ENCODE assay signal across 16 cellular contexts in genomic region chr19:19271828-19272599, GRCh38. TPM values are rescaled to one million over a fixed set of nuclear protein-coding genes. Genes with fewer than 3 reads are reported as not detected.
DNase-seq lines count a peak whose midpoint lies in the region; ATAC-seq and TF ChIP-seq lines count a peak whose summit lies in the region.
"Had no signal": no experiment of that assay in that cellular context is flagged by ENCODE, and none has a peak within 500 bp of the region (broad histone marks: within the 10 kb centered on the region; RNA-seq: fewer than 3 reads in every experiment).

No MANE protein-coding gene starts in this region.

- no peak overlapping the region for H2BK12ac ChIP-seq in trophoblast cell (ENCODE audit: low read length)

- no peak overlapping the region for H3K23ac ChIP-seq in trophoblast cell (ENCODE audit: low read length)

- H3K36me3 ChIP-seq in trophoblast cell (ENCODE audit: control insufficient read depth in 1 of 2, insufficient read depth in 2 of 2, low read length in 2 of 2): peaks cover 21 to 26% of the 10 kb centered on the region in 2 experiments
- H3K36me3 ChIP-seq in vagina: peaks cover 0 to 17% of the 10 kb centered on the region in 2 donors

- H4K12ac ChIP-seq in trophoblast cell (ENCODE audit: low read depth, low read length): no peak overlapping the region

- TF ChIP-seq POLR2A in vagina (IDR thresholded peaks at IDR 0.05): no peak

- H3K18ac ChIP-seq in trophoblast cell (ENCODE audit: low read length): no peak overlapping the region

- H4K91ac ChIP-seq in trophoblast cell (ENCODE audit: low read depth, low read length): no peak overlapping the region

- no peak overlapping the region for H2AFZ ChIP-seq in trophoblast cell (ENCODE audit: insufficient read depth, low read length, poor library complexity)

- H3K4ac ChIP-seq in trophoblast cell (ENCODE audit: low read depth, low read length): no peak overlapping the region

- peaks cover 6 to 12% of the 10 kb centered on the region in 2 experiments for H3K4me1 ChIP-seq in trophoblast cell (ENCODE audit: control insufficient read depth in 1 of 2, insufficient read depth in 2 of 2, low read length in 2 of 2)
- peaks cover 11% of the 10 kb centered on the region for H3K4me1 ChIP-seq in vagina
- H3K4me1 ChIP-seq: upper lobe of right lung had no signal

- no peak overlapping the region for H2AK5ac ChIP-seq in trophoblast cell (ENCODE audit: low read length)

- H3K4me3 ChIP-seq in WI38 (ENCODE audit: low read depth, low read length) (peak overlapping the region; percentile 41), trophoblast cell (ENCODE audit: low read depth, low read length) (no peak overlapping the region), vagina (no peak overlapping the region)
- H3K4me3 ChIP-seq: BLaER1 had no signal

- intact Hi-C loops in left colon (cut with DNase I, micrococcal nuclease) (no loop called here), vagina (cut with DNase I) (no loop called here)

- no peaks in the 10 kb centered on the region for H3K27me3 ChIP-seq in trophoblast cell (ENCODE audit: insufficient read depth, low read length)
- H3K27me3 ChIP-seq in vagina: no peaks in the 10 kb centered on the region
- H3K27me3 ChIP-seq: BLaER1, upper lobe of right lung had no signal

- no peak overlapping the region for H3K14ac ChIP-seq in trophoblast cell (ENCODE audit: low read length)

- no peak overlapping the region for H2BK120ac ChIP-seq in trophoblast cell (ENCODE audit: insufficient read depth, low read length, poor library complexity)

- no peak overlapping the region for H3K4me2 ChIP-seq in trophoblast cell (ENCODE audit: low read length)
- H3K4me2 ChIP-seq: BLaER1 had no signal

- DNase-seq in GM20000 (ENCODE audit: low spot score) (peak; percentile 27), left colon (no peak), trophoblast cell (no peak), vagina (ENCODE audit: extremely low spot score in 2 of 2) (no peak), hepatic stellate cell (ENCODE audit: low spot score) (no peak)
- DNase-seq: activated CD8-positive, alpha-beta memory T cell treated with anti-CD3 and anti-CD28 coated beads for 24 hours; activated gamma-delta T cell; heart right ventricle; left ventricle myocardium inferior; NCI-H1694; upper lobe of right lung had no signal

- H2BK5ac ChIP-seq in trophoblast cell (ENCODE audit: low read depth, low read length, poor library complexity): no peak overlapping the region

- no CpG with 5 or more reads among the region's 8 CpGs for WGBS in trophoblast cell (ENCODE audit: extremely low coverage, insufficient coverage, insufficient read length)

- peaks cover 2% of the 10 kb centered on the region for H3K79me1 ChIP-seq in trophoblast cell (ENCODE audit: low read length)

- H3K9me3 ChIP-seq in trophoblast cell (ENCODE audit: insufficient read depth, low read depth, low read length) (peaks cover 5% of the 10 kb centered on the region), vagina (no peaks in the 10 kb centered on the region)
- H3K9me3 ChIP-seq: BLaER1, heart right ventricle, left ventricle myocardium inferior, neutrophil, upper lobe of right lung had no signal

- H3K27ac ChIP-seq in trophoblast cell (ENCODE audit: low read depth, low read length) (no peak overlapping the region), vagina (no peak overlapping the region)
- H3K27ac ChIP-seq: BLaER1, left ventricle myocardium inferior, neutrophil, upper lobe of right lung had no signal

- TF ChIP-seq CTCF in GM20000 (IDR thresholded peaks at IDR 0.05; ENCODE audit: extremely low read depth, missing control alignments) (no peak), WI38 (IDR thresholded peaks at IDR 0.05; ENCODE audit: low read depth, low read length) (no peak), vagina (IDR thresholded peaks at IDR 0.05) (no peak)

- peak overlapping the region; percentile 58 for H4K8ac ChIP-seq in trophoblast cell (ENCODE audit: low read depth, low read length)

- peaks cover 2% of the 10 kb centered on the region for H3K79me2 ChIP-seq in trophoblast cell (ENCODE audit: control insufficient read depth, insufficient read depth, low read length, poor library complexity)

- H3K9ac ChIP-seq in trophoblast cell (ENCODE audit: low read length): no peak overlapping the region
- H3K9ac ChIP-seq: BLaER1 had no signal

- ATAC-seq in left colon: peak; percentile 43
- no peak for ATAC-seq in HG02981 (IDR thresholded peaks at IDR 0.05; ENCODE audit: unreplicated experiment)
- ATAC-seq: stimulated activated memory B cell treated with anti-CD40 and anti-IgM and Interleukin-4, amounts not matched to agents 10 μg/mL and 1 μg/mL and 100 μg/mL, for 72 hours; upper lobe of right lung had no signal

RNA-seq across cellular contexts. Expression of gene TM6SF2, which starts 1.1 kb away (rescaled TPM):
- total RNA-seq in left colon: 10 to 100 TPM in 1 of 2 donors, 1 to 10 TPM in 1; 6.9 to 14.3 TPM
- polyA plus RNA-seq in trophoblast cell (2013): 2.8 and 2.9 TPM in 2 replicates
- not detected for total RNA-seq in vagina

RNA-seq across cellular contexts. Expression of gene SUGP1, which starts 48.3 kb away (rescaled TPM):
- total RNA-seq in left colon (10 to 100 TPM; 33.5 to 46.2 TPM), vagina (25.5 TPM)
- polyA plus RNA-seq in trophoblast cell (2013): 49.6 and 50.1 TPM in 2 replicates

RNA-seq across cellular contexts. Expression of gene MAU2, which starts 48.6 kb away (rescaled TPM):
- total RNA-seq in left colon (10 to 100 TPM; 45.3 to 52.4 TPM), vagina (55.2 TPM)
- 19.5 and 19.9 TPM in 2 replicates for polyA plus RNA-seq in trophoblast cell (2013)
